In the genomic region with DNA sequence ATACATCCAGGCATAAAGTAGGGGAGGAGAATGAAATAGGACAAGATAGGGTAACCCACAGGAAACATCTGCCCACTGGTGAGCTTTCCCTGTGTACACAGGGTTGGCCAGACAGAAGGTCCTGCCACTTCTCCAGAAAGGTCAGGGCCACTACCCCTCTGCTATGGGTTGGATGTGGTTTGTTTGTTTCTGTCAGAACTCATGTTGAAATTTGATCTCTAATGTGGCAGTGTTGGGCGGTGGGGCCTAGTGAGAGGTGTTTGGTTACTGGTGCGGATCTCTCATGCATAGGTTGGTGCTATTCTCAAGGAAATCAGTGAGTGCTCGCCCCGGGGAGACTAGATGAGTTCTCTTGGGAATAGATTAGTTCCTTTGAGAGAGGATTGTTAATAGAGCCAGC, we compare ENCODE assay signal across 19 cellular contexts. TPM values are rescaled to one million over a fixed set of nuclear protein-coding genes. Genes with fewer than 3 reads are reported as not detected.
A peak's percentile ranks its signal among the peaks of the same experiment; 100 is the strongest.
DNase-seq lines count a peak whose midpoint lies in the region; ATAC-seq and TF ChIP-seq lines count a peak whose summit lies in the region.
"Had no signal": no experiment of that assay in that cellular context is flagged by ENCODE, and none has a peak within 500 bp of the region (broad histone marks: within the 10 kb centered on the region; RNA-seq: fewer than 3 reads in every experiment).

No MANE protein-coding gene starts in this region.

- ATAC-seq in Right ventricle myocardium superior (ENCODE audit: poor library complexity) (no peak), left cardiac atrium (no peak)
- ATAC-seq: Panc1, psoas muscle had no signal

- no peaks in the 10 kb centered on the region for H3K79me2 ChIP-seq in SK-N-SH (ENCODE audit: insufficient read depth)

- TF ChIP-seq CTCF in HEK293 (tag by site-specific recombination; IDR thresholded peaks at IDR 0.05), result no peak
- no peak for TF ChIP-seq CTCF in SK-N-SH (IDR thresholded peaks at IDR 0.05)

- H3K4me1 ChIP-seq in HEK293 (ENCODE audit: control insufficient read depth, insufficient read depth, low read length) (no peaks in the 10 kb centered on the region), iPS-20b (ENCODE audit: insufficient read depth, low read length) (peaks cover 9% of the 10 kb centered on the region; the same call in 1 of the 2 replicates), SK-N-SH (ENCODE audit: control insufficient read depth in 1 of 2, insufficient read depth in 2 of 2, low read depth in 1 of 2, low read length in 1 of 2) (no peaks in the 10 kb centered on the region)
- H3K4me1 ChIP-seq: BE2C, psoas muscle had no signal

- TF ChIP-seq RAD21 in SK-N-SH (IDR thresholded peaks at IDR 0.05; ENCODE audit: low read length), result no peak

- intact Hi-C loops in Right ventricle myocardium superior (cut with DNase I), result no loop called here
- intact Hi-C loops in left cardiac atrium (cut with DNase I), result no loop called here

- H3K36me3 ChIP-seq in HEK293 (ENCODE audit: control insufficient read depth in 2 of 2, insufficient read depth in 1 of 2, low read length in 2 of 2), result no peaks in the 10 kb centered on the region
- no peaks in the 10 kb centered on the region for H3K36me3 ChIP-seq in iPS-20b (ENCODE audit: insufficient read depth, low read depth, low read length)
- H3K36me3 ChIP-seq in SK-N-SH (replicated peaks in 1 of 2; ENCODE audit: control insufficient read depth in 1 of 2, insufficient read depth in 2 of 2, low read length in 1 of 2), result no peaks in the 10 kb centered on the region
- H3K36me3 ChIP-seq: BE2C, heart left ventricle, thoracic aorta had no signal

- H3K4me3 ChIP-seq in HEK293 (ENCODE audit: low read depth, low read length), result no peak overlapping the region
- peak overlapping the region; percentile 18; the same call in 1 of the 2 replicates for H3K4me3 ChIP-seq in iPS-20b (ENCODE audit: low read length)
- H3K4me3 ChIP-seq in SK-N-SH (ENCODE audit: low read depth in 2 of 2, low read length in 1 of 2), result no peak overlapping the region
- H3K4me3 ChIP-seq: heart left ventricle, psoas muscle, thoracic aorta had no signal

- TF ChIP-seq EP300 in SK-N-SH (IDR thresholded peaks at IDR 0.05; ENCODE audit: borderline replicate concordance in 1 of 2, low read depth in 1 of 2, low read length in 1 of 2), result no peak

- DNase-seq in ELF-1 (ENCODE audit: low read depth, low spot score), result peak; percentile 65
- peak; percentile 96 for DNase-seq in NCI-H2107 treated with DMSO at 0.1 percent for 48 hours (lab: John Stamatoyannopoulos, UW; ENCODE audit: unreplicated experiment)
- DNase-seq in SK-N-SH, result no peak
- DNase-seq in NCI-H226, result no peak
- DNase-seq in Right ventricle myocardium superior, result no peak
- DNase-seq in left cardiac atrium, result no peak
- DNase-seq: activated CD4-positive, alpha-beta T cell treated with anti-CD3 and anti-CD28 coated beads for 1 hour; activated CD8-positive, alpha-beta memory T cell treated with anti-CD3 and anti-CD28 coated beads, Interleukin-2, amount 50 U/mL, for 4 hours; activated naive CD4-positive, alpha-beta T cell treated with anti-CD3 and anti-CD28 coated beads for 36 hours; BE2C; GOT3; psoas muscle had no signal

- 50% methylated on average over 4 of the region's 4 CpGs for WGBS in SK-N-SH (ENCODE audit: low lambda C conversion rate)

- H2AFZ ChIP-seq in SK-N-SH (ENCODE audit: low read depth), result no peak overlapping the region

- H3K27me3 ChIP-seq in iPS-20b (ENCODE audit: insufficient read depth, low read length) (no peaks in the 10 kb centered on the region), SK-N-SH (ENCODE audit: insufficient read depth) (peaks cover 7% of the 10 kb centered on the region; the same call in 1 of the 2 replicates)
- H3K27me3 ChIP-seq: BE2C, heart left ventricle had no signal

- H3K9ac ChIP-seq in iPS-20b (ENCODE audit: low read depth, low read length) (no peak overlapping the region), SK-N-SH (no peak overlapping the region)

- H3K9me3 ChIP-seq in HEK293 (ENCODE audit: control insufficient read depth, insufficient read depth, low read depth, low read length) (no peaks in the 10 kb centered on the region), iPS-20b (ENCODE audit: insufficient read depth, low read depth, low read length) (no peaks in the 10 kb centered on the region), SK-N-SH (no peaks in the 10 kb centered on the region)
- H3K9me3 ChIP-seq: BE2C, heart left ventricle, psoas muscle, thoracic aorta had no signal

- H3K4me2 ChIP-seq in SK-N-SH, result no peak overlapping the region

- H3F3A ChIP-seq in SK-N-SH (replicated peaks; ENCODE audit: insufficient read depth), result no peaks in the 10 kb centered on the region

- H3K27ac ChIP-seq in HEK293 (ENCODE audit: extremely low read depth, low read depth, low read length) (no peak overlapping the region), iPS-20b (ENCODE audit: low read length) (no peak overlapping the region), SK-N-SH (ENCODE audit: low read depth in 2 of 2, low read length in 1 of 2) (no peak overlapping the region)
- H3K27ac ChIP-seq: heart left ventricle, psoas muscle, thoracic aorta had no signal

- POLR2A ChIA-PET in HEK293 (lab: Yijun Ruan, JAX) (no interaction called here), SK-N-SH (lab: Yijun Ruan, JAX) (no interaction called here)

- CTCF ChIA-PET in HEK293 (lab: Yijun Ruan, JAX), result interaction anchor here (2.2 kb wide), 1 partner anchor 12 kb away, joined by 10 read pairs; no protein-coding TSS in a partner anchor
- CTCF ChIA-PET in SK-N-SH (lab: Yijun Ruan, JAX), result interaction anchor here (1.1 kb wide), 1 partner anchor 67 kb away, joined by 4 read pairs; no protein-coding TSS in a partner anchor

- H3K9me2 ChIP-seq in SK-N-SH, result no peaks in the 10 kb centered on the region

- no peaks in the 10 kb centered on the region for H4K20me1 ChIP-seq in SK-N-SH (ENCODE audit: insufficient read depth)

TF ChIP-seq in HEK293, 187 proteins besides CTCF, POLR2A, EP300 and RAD21:
- peak; percentile 43 for TF ChIP-seq SETDB1 (IDR thresholded peaks at IDR 0.05; ENCODE audit: insufficient read length, low read length)
- peak; percentile 26; the same call in 1 of the 2 replicates for TF ChIP-seq ZNF600 (tag by site-specific recombination; IDR thresholded peaks at IDR 0.05)
- TF ChIP-seq TRIM28 (IDR thresholded peaks at IDR 0.05; ENCODE audit: borderline replicate concordance, low read length), result 0 out of 2 replicates have a peak, but pooled peaks have one; percentile 71
- no peak for TF ChIP-seq ZNF184 (tag by site-specific recombination; IDR thresholded peaks at IDR 0.05)

TF ChIP-seq in SK-N-SH, 30 proteins besides CTCF, POLR2A, EP300 and RAD21:
- TF ChIP-seq MXI1 (IDR thresholded peaks at IDR 0.05; ENCODE audit: low read depth, low read length) (no peak), FOSL2 (IDR thresholded peaks at IDR 0.05; ENCODE audit: borderline replicate concordance, low read depth) (no peak)

RNA-seq across cellular contexts. Expression of a gene that starts 15.6 kb away (rescaled TPM):
- polyA plus RNA-seq in SK-N-SH (2012; rRNA removed), result not detected in 2 replicates
- not detected in 2 replicates for polyA plus RNA-seq in SK-N-SH (2012; cell fraction: cytosol; rRNA removed)
- polyA plus RNA-seq in SK-N-SH (2012; cell fraction: nucleus; rRNA removed), result not detected in 2 replicates
- total RNA-seq in Right ventricle myocardium superior (not detected), left cardiac atrium (not detected)
- total RNA-seq: activated naive CD4-positive, alpha-beta T cell treated with anti-CD3 and anti-CD28 coated beads for 36 hours; left ventricle myocardium superior; psoas muscle had no signal
- polyA plus RNA-seq: esophagus, heart left ventricle, psoas muscle had no signal

Comparison
In these comparisons a context has a peak if more than half of its experiments do, and no peak if none do; other contexts are left out.
1. DNase-seq: peak in ELF-1 (single experiment) and NCI-H2107 treated with DMSO at 0.1 percent for 48 hours (single experiment); none in SK-N-SH (single experiment), NCI-H226 (single experiment), Right ventricle myocardium superior (single experiment) and left cardiac atrium (single experiment).